Comparison of ENCODE assay signal across 15 cellular contexts in genomic region chr20:41287327-41287726, GRCh38. TPM values are rescaled to one million over a fixed set of nuclear protein-coding genes. Genes with fewer than 3 reads are reported as not detected.
DNase-seq lines count a peak whose midpoint lies in the region; ATAC-seq, FAIRE-seq and TF ChIP-seq lines count a peak whose summit lies in the region.
"Had no signal": no experiment of that assay in that cellular context is flagged by ENCODE, and none has a peak within 500 bp of the region (broad histone marks: within the 10 kb centered on the region; RNA-seq: fewer than 3 reads in every experiment).

No MANE protein-coding gene starts in this region.

- FAIRE-seq in RCC 7860 (lab: Jason Lieb, UNC), result no peak

- no peaks in the 10 kb centered on the region for H3K27me3 ChIP-seq in osteoblast (ENCODE audit: insufficient read depth, low read length)
- H3K27me3 ChIP-seq: body of pancreas, sigmoid colon, suprapubic skin had no signal

- H4K20me1 ChIP-seq in osteoblast (ENCODE audit: insufficient read depth, low read length), result no peaks in the 10 kb centered on the region

- H3K4me2 ChIP-seq in osteoblast (ENCODE audit: insufficient read depth, low read length), result peak overlapping the region; percentile 44

- no peak for ATAC-seq in GM19324 (IDR thresholded peaks at IDR 0.05; ENCODE audit: low FRiP score, unreplicated experiment)
- no peak for ATAC-seq in HG02970 (IDR thresholded peaks at IDR 0.05; ENCODE audit: low FRiP score, unreplicated experiment)
- ATAC-seq: activated T-cell treated with anti-CD3 and anti-CD28 coated beads, Interleukin-2, amount 50 U/mL, for 4 hours; body of pancreas; lower lobe of right lung had no signal

- H3K79me2 ChIP-seq in osteoblast (ENCODE audit: insufficient read depth, low read length), result peaks cover 87% of the 10 kb centered on the region

- TF ChIP-seq CTCF in osteoblast (IDR thresholded peaks at IDR 0.05; ENCODE audit: extremely low read depth, low read depth, low read length), result no peak

- H3K27ac ChIP-seq in epithelial cell of prostate (peak overlapping the region; percentile 77), osteoblast (ENCODE audit: low read depth, low read length) (peak overlapping the region; percentile 77)
- H3K27ac ChIP-seq: body of pancreas, lower lobe of right lung, suprapubic skin had no signal

- peak; percentile 58 for DNase-seq in GM04503 (ENCODE audit: low read depth)
- DNase-seq in RCC 7860 (ENCODE audit: low spot score), result peak; percentile 41
- peak; percentile 53 for DNase-seq in epithelial cell of prostate (ENCODE audit: low read depth, low spot score)
- DNase-seq in osteoblast (ENCODE audit: insufficient read length, low spot score, missing footprints), result peak; percentile 62
- DNase-seq in DMS 273 (lab: John Stamatoyannopoulos, UW; ENCODE audit: unreplicated experiment), result no peak
- DNase-seq: activated B cell treated with CpG ODN at 0.5 μM for 24 hours; activated T-cell treated with anti-CD3 and anti-CD28 coated beads, Interleukin-2, amount 50 U/mL, for 4 hours; body of pancreas; effector memory CD4-positive, alpha-beta T cell; hippocampal formation; lower lobe of right lung; sigmoid colon had no signal

- H2AFZ ChIP-seq in osteoblast (ENCODE audit: low read length), result no peak overlapping the region

- H3K36me3 ChIP-seq in osteoblast (ENCODE audit: insufficient read depth, low read length), result no peaks in the 10 kb centered on the region
- H3K36me3 ChIP-seq: lower lobe of right lung, sigmoid colon, suprapubic skin had no signal

- peaks cover 6% of the 10 kb centered on the region for H3K4me1 ChIP-seq in osteoblast (ENCODE audit: insufficient read depth, low read length)
- H3K4me1 ChIP-seq: lower lobe of right lung, suprapubic skin had no signal

- H3K4me3 ChIP-seq in osteoblast (ENCODE audit: insufficient read depth, low read length), result no peak overlapping the region
- H3K4me3 ChIP-seq: body of pancreas, lower lobe of right lung, sigmoid colon, suprapubic skin had no signal

- H3K9me3 ChIP-seq in osteoblast (ENCODE audit: low read depth, low read length), result peaks cover 2% of the 10 kb centered on the region

RNA-seq across cellular contexts. Expression of gene ZHX3, which starts 30.2 kb away (rescaled TPM):
- total RNA-seq in osteoblast, result 35.4 and 36.6 TPM in 2 replicates

RNA-seq across cellular contexts. Expression of gene LPIN3, which starts 53.3 kb away (rescaled TPM):
- total RNA-seq in osteoblast, result 9.0 and 10.3 TPM in 2 replicates
